In genomic region chr2:226030369-226031077, GRCh38 we compare ENCODE assay signal across 8 cellular contexts.
DNase-seq lines count a peak whose midpoint lies in the region; ATAC-seq and TF ChIP-seq lines count a peak whose summit lies in the region.

No MANE protein-coding gene starts in this region.

- no peak overlapping the region for H4K91ac ChIP-seq in neuronal stem cell (ENCODE audit: low read depth, low read length, poor library complexity)

- H3K23ac ChIP-seq in neuronal stem cell (ENCODE audit: low read depth, low read length, poor library complexity): no peak overlapping the region

- no peak overlapping the region for H2BK120ac ChIP-seq in neuronal stem cell (ENCODE audit: low read depth, low read length)

- no CpG with 5 or more reads among the region's 14 CpGs for WGBS in neuronal stem cell (ENCODE audit: extremely low coverage in 2 of 2, insufficient read length in 2 of 2, insufficient replicate concordance in 1 of 2), 2 donors

- no peak overlapping the region for H2AK5ac ChIP-seq in neuronal stem cell (ENCODE audit: low read depth, low read length)

- H2AFZ ChIP-seq in PC-3 (ENCODE audit: low read length): peak overlapping the region; percentile 85
- peak overlapping the region; percentile 79 for H2AFZ ChIP-seq in neuronal stem cell (ENCODE audit: low read length)

- peak overlapping the region; percentile 73 for H3K4me3 ChIP-seq in PC-3 (ENCODE audit: low read length)
- peak overlapping the region in 1 of 2 donors; percentile 31 for H3K4me3 ChIP-seq in neuronal stem cell (ENCODE audit: low read length in 2 of 2)

- no peaks in the 10 kb centered on the region for H4K20me1 ChIP-seq in PC-3 (ENCODE audit: low read length)

- H3K79me2 ChIP-seq in PC-3 (ENCODE audit: low read length): no peaks in the 10 kb centered on the region

- TF ChIP-seq CTCF in PC-3 (conservative IDR thresholded peaks at IDR 0.05; ENCODE audit: low read depth, low read length): no peak

- H3K36me3 ChIP-seq in PC-3 (ENCODE audit: low read depth, low read length) (no peaks in the 10 kb centered on the region), neuronal stem cell (replicated peaks in 1 of 2; ENCODE audit: control insufficient read depth in 2 of 2, insufficient read depth in 2 of 2, low read length in 2 of 2) (no peaks in the 10 kb centered on the region)

- H3K9me2 ChIP-seq in PC-3 (replicated peaks; ENCODE audit: low read length): no peaks in the 10 kb centered on the region

- TSS peak; percentile 33 for BruUV-seq in PC-3 (replicated peaks; lab: Mats Ljungman, UMichigan)

- ATAC-seq in PC-3 (peak; percentile 16), esophagus mucosa (peak; percentile 22), GM19395 (IDR thresholded peaks at IDR 0.05; ENCODE audit: unreplicated experiment) (no peak)

- H3K27ac ChIP-seq in PC-3 (ENCODE audit: low read length) (peak overlapping the region; percentile 64), neuronal stem cell (replicated peaks; ENCODE audit: low read length) (no peak overlapping the region)

- no peak overlapping the region for H2BK12ac ChIP-seq in neuronal stem cell (ENCODE audit: low read length)

- POLR2A ChIA-PET in PC-3 (lab: Charles Lee; ENCODE audit: unreplicated experiment): no interaction called here

- H3F3A ChIP-seq in PC-3 (ENCODE audit: low read length, unreplicated experiment): no peaks in the 10 kb centered on the region

- H3K4me2 ChIP-seq in PC-3 (ENCODE audit: low read length) (peak overlapping the region; percentile 90), neuronal stem cell (ENCODE audit: insufficient read depth, low read length, poor library complexity, severe bottlenecking) (peak overlapping the region; percentile 64)

- no peaks in the 10 kb centered on the region for H3K79me1 ChIP-seq in neuronal stem cell (ENCODE audit: low read depth, low read length)

- no peak overlapping the region for H2BK5ac ChIP-seq in neuronal stem cell (ENCODE audit: low read length)

- no peak overlapping the region for H4K8ac ChIP-seq in neuronal stem cell (ENCODE audit: low read depth, low read length)

- no peak overlapping the region for H3K14ac ChIP-seq in neuronal stem cell (ENCODE audit: low read length)

- H3K4me1 ChIP-seq in PC-3 (ENCODE audit: insufficient read depth, low read length): peaks cover 12% of the 10 kb centered on the region
- H3K4me1 ChIP-seq in neuronal stem cell (ENCODE audit: control insufficient read depth in 2 of 2, insufficient read depth in 1 of 2, low read depth in 1 of 2, low read length in 2 of 2): peaks cover 11 to 27% of the 10 kb centered on the region in 2 donors

- H3K27me3 ChIP-seq in PC-3 (ENCODE audit: low read length) (no peaks in the 10 kb centered on the region), neuronal stem cell (ENCODE audit: control insufficient read depth in 3 of 3, insufficient read depth in 3 of 3, low read depth in 1 of 3, low read length in 3 of 3) (no peaks in the 10 kb centered on the region)

- no peak overlapping the region for H2BK15ac ChIP-seq in neuronal stem cell (ENCODE audit: low read length)

- H3K4ac ChIP-seq in neuronal stem cell (ENCODE audit: low read length): no peak overlapping the region

- H3K9me3 ChIP-seq in PC-3 (ENCODE audit: low read length): no peaks in the 10 kb centered on the region
- H3K9me3 ChIP-seq in neuronal stem cell (replicated peaks in 1 of 2; ENCODE audit: control insufficient read depth in 2 of 2, insufficient read depth in 1 of 2, low read depth in 1 of 2, low read length in 2 of 2): peaks cover 0 to 12% of the 10 kb centered on the region in 2 donors

- CTCF ChIA-PET in PC-3 (lab: Charles Lee): interaction anchor here (0.6 to 1.2 kb wide), 3 partner anchors 231 to 772 kb away, joined by 3 to 4 read pairs (median 4); no protein-coding TSS in a partner anchor

- DNase-seq in NCI-H1694 treated with DMSO at 0.1 percent for 48 hours (lab: John Stamatoyannopoulos, UW) (peak; percentile 69), NCI-H1694 (lab: John Stamatoyannopoulos, UW) (no peak), PC-3 (no peak), neuronal stem cell (ENCODE audit: low spot score) (peak; percentile 86), NCI-H187 (lab: John Stamatoyannopoulos, UW) (no peak), NCI-H2227 treated with DMSO at 0.1 percent for 48 hours (lab: John Stamatoyannopoulos, UW) (no peak)

- H3K9ac ChIP-seq in PC-3 (ENCODE audit: low read length): peak overlapping the region; percentile 66
- H3K9ac ChIP-seq in neuronal stem cell (ENCODE audit: low read depth, low read length, poor library complexity): no peak overlapping the region

- intact Hi-C loops in PC-3 (cut with micrococcal nuclease): loop anchor here (1.0 to 10.0 kb wide), 5 partner anchors 85 to 770 kb away; no protein-coding TSS in a partner anchor

- no peak overlapping the region for H3K18ac ChIP-seq in neuronal stem cell (ENCODE audit: low read length)

Comparison
In these comparisons a context has a peak if more than half of its experiments do, and no peak if none do; other contexts are left out.
1. DNase-seq: peak in NCI-H1694 treated with DMSO at 0.1 percent for 48 hours (single experiment) and neuronal stem cell (single experiment); none in NCI-H1694 (single experiment), PC-3 (single experiment), NCI-H187 (0 of 2) and NCI-H2227 treated with DMSO at 0.1 percent for 48 hours (single experiment).